8 cellular contexts compared by ENCODE assay signal in genomic region chr1:42335050-42335808, GRCh38. TPM values are rescaled to one million over a fixed set of nuclear protein-coding genes. Genes with fewer than 3 reads are reported as not detected.
DNase-seq lines count a peak whose midpoint lies in the region; ATAC-seq and TF ChIP-seq lines count a peak whose summit lies in the region.

TSS of gene FOXJ3 (minus strand) at chr1:42335235. CDS start at chr1:42311093, 24,142 bp downstream.

- H3K79me2 ChIP-seq in PC-9 (ENCODE audit: low read depth): peaks cover 66% of the 10 kb centered on the region

- no peaks in the 10 kb centered on the region for H3K9me2 ChIP-seq in PC-9 (ENCODE audit: insufficient read depth)

- H3K4me3 ChIP-seq in Jurkat, Clone E6-1 (ENCODE audit: low read length): peak within 1 kb of the TSS; percentile 86
- peak within 1 kb of the TSS; percentile 85 for H3K4me3 ChIP-seq in PC-9
- H3K4me3 ChIP-seq in esophagus muscularis mucosa: peak within 1 kb of the TSS; percentile 90 to 99 (median 92)
- H3K4me3 ChIP-seq in muscle layer of duodenum (ENCODE audit: low read depth in 1 of 2, low read length in 2 of 2): peak within 1 kb of the TSS; percentile 82 to 92

- peaks cover 7% of the 10 kb centered on the region for H3K36me3 Mint-ChIP-seq in activated T-cell treated with anti-CD3 and anti-CD28 coated beads, Interleukin-2, amount 50 U/mL, for 4 hours (ENCODE audit: insufficient read depth)

- no TSS peak for BruUV-seq in PC-9 (replicated peaks; lab: Mats Ljungman, UMichigan)

- peak; percentile 67 for ATAC-seq in GM21576 (IDR thresholded peaks at IDR 0.05; ENCODE audit: unreplicated experiment)
- ATAC-seq in activated T-cell treated with anti-CD3 and anti-CD28 coated beads, Interleukin-2, amount 50 U/mL, for 4 hours: peak; percentile 92 to 95

- H3K27ac ChIP-seq in PC-9: peak within 1 kb of the TSS; percentile 84
- H3K27ac ChIP-seq in esophagus muscularis mucosa (replicated peaks in 1 of 4): peak within 1 kb of the TSS; percentile 92 to 97 (median 96)
- H3K27ac ChIP-seq in muscle layer of duodenum (ENCODE audit: low read length): peak within 1 kb of the TSS; percentile 91

- H3K27me3 Mint-ChIP-seq in activated T-cell treated with anti-CD3 and anti-CD28 coated beads, Interleukin-2, amount 50 U/mL, for 4 hours (ENCODE audit: low read depth): no peaks in the 10 kb centered on the region

- H3K9me3 ChIP-seq in PC-9 (ENCODE audit: insufficient read depth, low read depth): no peaks in the 10 kb centered on the region
- no peaks in the 10 kb centered on the region for H3K9me3 ChIP-seq in esophagus muscularis mucosa
- H3K9me3 ChIP-seq in muscle layer of duodenum (ENCODE audit: control insufficient read depth in 1 of 2, low read length in 2 of 2): no peaks in the 10 kb centered on the region

- H3K27me3 ChIP-seq in PC-9 (ENCODE audit: insufficient read depth, low read depth): no peaks in the 10 kb centered on the region
- H3K27me3 ChIP-seq in esophagus muscularis mucosa: no peaks in the 10 kb centered on the region
- H3K27me3 ChIP-seq in muscle layer of duodenum (ENCODE audit: low read depth, low read length): no peaks in the 10 kb centered on the region

- 0% methylated on average over 37 of the region's 79 CpGs for WGBS in esophagus muscularis mucosa

- H3F3A ChIP-seq in PC-9 (ENCODE audit: insufficient read depth, low read depth): peaks cover 38% of the 10 kb centered on the region

- peaks cover 45% of the 10 kb centered on the region for H3K4me1 Mint-ChIP-seq in activated T-cell treated with anti-CD3 and anti-CD28 coated beads, Interleukin-2, amount 50 U/mL, for 4 hours (ENCODE audit: low read depth)

- intact Hi-C loops in PC-9 (cut with micrococcal nuclease; ENCODE audit: unreplicated experiment) (loop anchor here (1.0 to 10.0 kb wide), 4 partner anchors 121 to 350 kb away; partner anchors contain the start of genes PPCS, YBX1 and ZMYND12), esophagus muscularis mucosa (cut with DNase I) (loop anchor here (5.0 to 10.0 kb wide), 4 partner anchors 122 to 350 kb away; partner anchors contain the start of genes PPCS, YBX1 and ZMYND12)

- peaks cover 37% of the 10 kb centered on the region for H4K20me1 ChIP-seq in PC-9 (ENCODE audit: insufficient read depth)

- no peaks in the 10 kb centered on the region for H3K36me3 ChIP-seq in PC-9 (ENCODE audit: low read depth)
- no peaks in the 10 kb centered on the region for H3K36me3 ChIP-seq in esophagus muscularis mucosa
- H3K36me3 ChIP-seq in muscle layer of duodenum (ENCODE audit: control insufficient read depth in 1 of 2, insufficient read depth in 2 of 2, low read length in 2 of 2): no peaks in the 10 kb centered on the region

- H3K4me2 ChIP-seq in PC-9: peak within 1 kb of the TSS; percentile 89

- POLR2A ChIA-PET in PC-9 (lab: Charles Lee; ENCODE audit: unreplicated experiment): no interaction called here

- H3K4me1 ChIP-seq in PC-9 (replicated peaks; ENCODE audit: insufficient read depth) (peaks cover 58% of the 10 kb centered on the region), esophagus muscularis mucosa (peaks cover 28 to 46% (median 42%) of the 10 kb centered on the region in 4 donors), muscle layer of duodenum (ENCODE audit: control insufficient read depth in 1 of 2, insufficient read depth in 2 of 2, low read length in 2 of 2) (peaks cover 0 to 13% of the 10 kb centered on the region in 2 donors)

- TF ChIP-seq POLR2A in esophagus muscularis mucosa (IDR thresholded peaks at IDR 0.05; ENCODE audit: low read depth): no peak

- DNase-seq in DMS114 treated with DMSO at 0.1 percent for 48 hours (lab: John Stamatoyannopoulos, UW; ENCODE audit: unreplicated experiment) (peak; percentile 79), PC-9 (peak; percentile 84 to 94), esophagus muscularis mucosa (ENCODE audit: extremely low spot score) (peak; percentile 94)
- DNase-seq in Jurkat, Clone E6-1 (ENCODE audit: low read depth, low spot score): peak; percentile 97
- peak; percentile 93 for DNase-seq in activated T-cell treated with anti-CD3 and anti-CD28 coated beads, Interleukin-2, amount 50 U/mL, for 4 hours
- peak; percentile 85 for DNase-seq in stimulated activated CD8-positive, alpha-beta memory T cell treated with anti-CD3 and anti-CD28 coated beads, Interleukin-7, amount 100 ng/mL, for 24 hours (ENCODE audit: low read depth)

- TF ChIP-seq CTCF in PC-9 (conservative IDR thresholded peaks at IDR 0.05): no peak
- TF ChIP-seq CTCF in esophagus muscularis mucosa (IDR thresholded peaks at IDR 0.05): peak in 1 of 3 experiments; percentile 27

- peak within 1 kb of the TSS; percentile 90 for H2AFZ ChIP-seq in PC-9

- H3K4me3 Mint-ChIP-seq in activated T-cell treated with anti-CD3 and anti-CD28 coated beads, Interleukin-2, amount 50 U/mL, for 4 hours: peak within 1 kb of the TSS; percentile 89

- no peak for TF ChIP-seq EP300 in esophagus muscularis mucosa (IDR thresholded peaks at IDR 0.05)

- no peaks in the 10 kb centered on the region for H3K9me3 Mint-ChIP-seq in activated T-cell treated with anti-CD3 and anti-CD28 coated beads, Interleukin-2, amount 50 U/mL, for 4 hours

- CTCF ChIA-PET in PC-9 (lab: Charles Lee): no interaction called here

RNA-seq across cellular contexts. Expression of gene FOXJ3, which starts in this region (rescaled TPM):
- 18.5 TPM for polyA plus RNA-seq in Jurkat, Clone E6-1 (2012; ENCODE audit: insufficient read depth, insufficient read length)
- total RNA-seq in PC-9 (2021): 46.7 and 60.4 TPM in 2 replicates
- total RNA-seq in activated T-cell treated with anti-CD3 and anti-CD28 coated beads, Interleukin-2, amount 50 U/mL, for 4 hours: 10 to 100 TPM; 47.8 to 50.5 (median 49.8) TPM
- total RNA-seq in esophagus muscularis mucosa: 10 to 100 TPM; 34.5 to 40.0 (median 36.1) TPM

Comparison
In these comparisons a context has a peak if more than half of its experiments do, and no peak if none do; other contexts are left out.
1. Peak in every context shown above with its lines: DNase-seq, ATAC-seq, H3K4me3 ChIP-seq and H3K27ac ChIP-seq.